8 cellular contexts compared by ENCODE assay signal in the genomic region with DNA sequence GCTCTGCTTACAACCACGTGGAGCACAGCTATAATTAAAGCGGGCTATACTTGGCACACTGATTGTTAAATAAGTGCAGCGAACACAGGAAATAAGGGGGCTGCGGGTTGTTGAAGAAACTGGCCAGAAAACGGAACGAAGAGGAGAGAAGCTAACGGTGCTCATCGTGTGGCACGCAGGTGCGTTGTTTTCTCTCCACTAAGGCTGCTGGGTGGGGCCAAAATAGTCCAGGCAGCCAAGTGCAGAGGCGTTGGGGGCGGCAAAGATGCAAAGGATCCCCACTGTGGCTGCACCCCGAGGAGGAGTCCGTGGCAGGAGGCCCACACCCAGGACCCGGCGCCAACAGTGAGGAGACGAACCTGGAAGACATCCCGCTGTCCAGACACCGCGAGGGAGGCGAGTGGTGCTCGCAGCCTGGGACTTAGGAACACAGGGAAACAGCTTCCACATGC. TPM values are rescaled to one million over a fixed set of nuclear protein-coding genes. Genes with fewer than 3 reads are reported as not detected.
DNase-seq lines count a peak whose midpoint lies in the region; ATAC-seq and TF ChIP-seq lines count a peak whose summit lies in the region.

No MANE protein-coding gene starts in this region.

- peak; percentile 73 for DNase-seq in GM10248 (ENCODE audit: extremely low spot score)
- DNase-seq in effector memory CD8-positive, alpha-beta T cell: no peak
- DNase-seq in head of caudate nucleus: no peak
- DNase-seq in foreskin keratinocyte: no peak
- no peak for DNase-seq in left colon
- no peak for DNase-seq in endothelial cell (ENCODE audit: low spot score)

- CTCF ChIA-PET in GM10248 (lab: Yijun Ruan, JAX): interaction anchor here (1.6 to 2.0 kb wide), 2 partner anchors 12 to 13 kb away, joined by 10 to 11 read pairs; no protein-coding TSS in a partner anchor

- intact Hi-C loops in head of caudate nucleus (cut with DNase I) (no loop called here), left colon (cut with DNase I, micrococcal nuclease) (no loop called here)

- H3K4me1 Mint-ChIP-seq in effector memory CD8-positive, alpha-beta T cell (ENCODE audit: low read depth in 2 of 2): no peaks in the 10 kb centered on the region
- H3K4me1 Mint-ChIP-seq in endothelial cell (ENCODE audit: unreplicated experiment): peaks cover 32% of the 10 kb centered on the region

- no peaks in the 10 kb centered on the region for H3K9me3 ChIP-seq in KOPT-K1 (ENCODE audit: insufficient read depth, low read length, poor library complexity, severe bottlenecking)

- TF ChIP-seq CTCF in GM10248 (IDR thresholded peaks at IDR 0.05; ENCODE audit: control extremely low read depth, extremely low read depth, low read depth, missing control alignments) (no peak), foreskin keratinocyte (conservative IDR thresholded peaks at IDR 0.05) (no peak), endothelial cell (IDR thresholded peaks at IDR 0.05; ENCODE audit: unreplicated experiment) (no peak)

- POLR2A ChIA-PET in GM10248 (lab: Yijun Ruan, JAX): no interaction called here

- peak overlapping the region in 1 of 2 donors; percentile 53 for H3K27ac Mint-ChIP-seq in effector memory CD8-positive, alpha-beta T cell
- no peak overlapping the region for H3K27ac Mint-ChIP-seq in endothelial cell (ENCODE audit: unreplicated experiment)

- peaks cover 2% of the 10 kb centered on the region for H3K36me3 Mint-ChIP-seq in effector memory CD8-positive, alpha-beta T cell (ENCODE audit: insufficient read depth)
- no peaks in the 10 kb centered on the region for H3K36me3 Mint-ChIP-seq in endothelial cell (ENCODE audit: low read depth, unreplicated experiment)

- H3K4me3 Mint-ChIP-seq in effector memory CD8-positive, alpha-beta T cell: peak overlapping the region; percentile 33 to 43
- no peak overlapping the region for H3K4me3 Mint-ChIP-seq in endothelial cell (ENCODE audit: unreplicated experiment)

- no peaks in the 10 kb centered on the region for H3K4me1 ChIP-seq in foreskin keratinocyte

- H3K36me3 ChIP-seq in KOPT-K1 (ENCODE audit: insufficient read depth, low read length): no peaks in the 10 kb centered on the region

- peak; percentile 62 for ATAC-seq in GM19467 (IDR thresholded peaks at IDR 0.05; ENCODE audit: unreplicated experiment)
- no peak for ATAC-seq in effector memory CD8-positive, alpha-beta T cell (replicated peaks)
- ATAC-seq in foreskin keratinocyte: no peak
- no peak for ATAC-seq in left colon

- peaks cover 0 to 11% of the 10 kb centered on the region in 2 donors for H3K27me3 Mint-ChIP-seq in effector memory CD8-positive, alpha-beta T cell
- peaks cover 8% of the 10 kb centered on the region for H3K27me3 Mint-ChIP-seq in endothelial cell (ENCODE audit: unreplicated experiment)

- H3K27me3 ChIP-seq in foreskin keratinocyte: no peaks in the 10 kb centered on the region

- H3K27ac ChIP-seq in KOPT-K1 (ENCODE audit: low read depth, low read length, poor library complexity, severe bottlenecking) (peak overlapping the region; percentile 76), foreskin keratinocyte (no peak overlapping the region)

- H3K9me3 Mint-ChIP-seq in effector memory CD8-positive, alpha-beta T cell: no peaks in the 10 kb centered on the region
- H3K9me3 Mint-ChIP-seq in endothelial cell (ENCODE audit: unreplicated experiment): no peaks in the 10 kb centered on the region

RNA-seq across cellular contexts. Expression of a gene that starts 8.1 kb away (rescaled TPM):
- total RNA-seq in foreskin keratinocyte: 0.53 and 0.54 TPM in 2 replicates
- 0.46 and 0.57 TPM in 2 replicates for polyA plus RNA-seq in foreskin keratinocyte
- 1 to 10 TPM; 1.7 TPM for total RNA-seq in left colon
- 1.4 TPM for total RNA-seq in endothelial cell (ENCODE audit: unreplicated experiment)

RNA-seq across cellular contexts. Expression of a gene that starts 34.8 kb away (rescaled TPM):
- 23.8 and 24.7 TPM in 2 replicates for total RNA-seq in foreskin keratinocyte
- polyA plus RNA-seq in foreskin keratinocyte: 7.4 and 7.5 TPM in 2 replicates
- 1 to 10 TPM; 7.1 to 8.8 TPM for total RNA-seq in left colon
- total RNA-seq in endothelial cell (ENCODE audit: unreplicated experiment): 41.2 TPM
